Comparison of ENCODE assay signal across 9 cellular contexts in the genomic region with DNA sequence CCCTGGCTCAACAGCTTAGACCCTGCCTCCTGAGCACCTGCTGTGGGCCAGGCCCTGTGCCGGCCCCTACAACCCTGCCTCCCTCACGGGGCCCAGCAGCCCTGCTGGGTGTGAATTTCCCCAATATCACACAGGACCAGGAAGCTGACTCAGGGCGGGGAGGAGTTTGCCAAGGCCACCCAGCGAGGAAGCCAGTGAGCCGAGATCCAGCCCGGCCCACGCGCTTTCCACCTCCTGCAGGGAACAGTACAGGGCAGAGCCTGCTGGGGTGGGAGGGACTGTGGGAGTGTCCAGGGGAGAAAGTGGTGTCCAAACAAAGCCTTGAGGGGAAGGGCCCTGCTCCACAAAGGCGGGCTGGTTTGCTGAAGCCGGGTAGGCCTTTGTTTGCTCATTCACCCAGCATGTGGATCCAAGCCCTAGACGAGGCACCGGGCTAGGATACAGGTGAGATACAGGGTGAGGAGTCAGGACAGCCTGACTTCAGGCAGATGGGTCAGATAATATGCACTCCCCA. TPM values are rescaled to one million over a fixed set of nuclear protein-coding genes. Genes with fewer than 3 reads are reported as not detected.
DNase-seq lines count a peak whose midpoint lies in the region; ATAC-seq and TF ChIP-seq lines count a peak whose summit lies in the region.
"Had no signal": no experiment of that assay in that cellular context is flagged by ENCODE, and none has a peak within 500 bp of the region (broad histone marks: within the 10 kb centered on the region; RNA-seq: fewer than 3 reads in every experiment).

No MANE protein-coding gene starts in this region.

- ATAC-seq in stimulated activated naive CD8-positive, alpha-beta T cell treated with anti-CD3 and anti-CD28 coated beads, Interleukin-15, Interleukin-2, amounts not matched to agents 100 U/mL and 50 U/mL, for 24 hours = peak; percentile 20
- no peak for ATAC-seq in stimulated activated naive CD8-positive, alpha-beta T cell treated with anti-CD3 and anti-CD28 coated beads, Interleukin-15, amount 100 ng/mL, for 72 hours
- no peak for ATAC-seq in GM21447 (IDR thresholded peaks at IDR 0.05; ENCODE audit: unreplicated experiment)
- ATAC-seq in GM21360 (IDR thresholded peaks at IDR 0.05; ENCODE audit: unreplicated experiment) = no peak

- DNase-seq in stimulated activated naive CD8-positive, alpha-beta T cell treated with anti-CD3 and anti-CD28 coated beads, Interleukin-15, Interleukin-2, amounts not matched to agents 100 U/mL and 50 U/mL, for 24 hours = peak; percentile 14
- no peak for DNase-seq in stimulated activated naive CD8-positive, alpha-beta T cell treated with anti-CD3 and anti-CD28 coated beads, Interleukin-15, amount 100 ng/mL, for 72 hours
- DNase-seq in SW 1271 (lab: John Stamatoyannopoulos, UW) = peak; percentile 45 to 86
- DNase-seq in fibroblast of the conjunctiva (ENCODE audit: low read depth) = peak; percentile 80
- DNase-seq in cerebellum (ENCODE audit: low spot score) = no peak

- peaks cover 5% of the 10 kb centered on the region for H3K4me1 Mint-ChIP-seq in stimulated activated naive CD8-positive, alpha-beta T cell treated with anti-CD3 and anti-CD28 coated beads, Interleukin-15, amount 100 ng/mL, for 72 hours

- no peaks in the 10 kb centered on the region for H3K9me3 Mint-ChIP-seq in stimulated activated naive CD8-positive, alpha-beta T cell treated with anti-CD3 and anti-CD28 coated beads, Interleukin-15, amount 100 ng/mL, for 72 hours
- H3K9me3 Mint-ChIP-seq: activated naive CD4-positive, alpha-beta T cell treated with anti-CD3 and anti-CD28 coated beads, Interleukin-2, amount 50 U/mL, for 24 hours had no signal

- H3K27me3 Mint-ChIP-seq in stimulated activated naive CD8-positive, alpha-beta T cell treated with anti-CD3 and anti-CD28 coated beads, Interleukin-15, amount 100 ng/mL, for 72 hours = peaks cover 13% of the 10 kb centered on the region

- no peak for TF ChIP-seq CTCF in neutrophil (IDR thresholded peaks at IDR 0.05)

- H3K9me3 ChIP-seq in neutrophil = no peaks in the 10 kb centered on the region

- peak overlapping the region; percentile 33 for H3K27ac ChIP-seq in neutrophil

- H3K4me3 Mint-ChIP-seq in stimulated activated naive CD8-positive, alpha-beta T cell treated with anti-CD3 and anti-CD28 coated beads, Interleukin-15, amount 100 ng/mL, for 72 hours = no peak overlapping the region
- H3K4me3 Mint-ChIP-seq: activated naive CD4-positive, alpha-beta T cell treated with anti-CD3 and anti-CD28 coated beads, Interleukin-2, amount 50 U/mL, for 24 hours had no signal

- H3K4me3 ChIP-seq in neutrophil (ENCODE audit: low read depth in 1 of 2, low read length in 1 of 2) = no peak overlapping the region

- peak overlapping the region in 1 of 2 donors; percentile 74 for H3K27ac Mint-ChIP-seq in stimulated activated naive CD8-positive, alpha-beta T cell treated with anti-CD3 and anti-CD28 coated beads, Interleukin-15, amount 100 ng/mL, for 72 hours
- H3K27ac Mint-ChIP-seq: activated naive CD4-positive, alpha-beta T cell treated with anti-CD3 and anti-CD28 coated beads, Interleukin-2, amount 50 U/mL, for 24 hours had no signal

- H3K27me3 ChIP-seq in neutrophil = peaks cover 14% of the 10 kb centered on the region

- peaks cover 12% of the 10 kb centered on the region in 2 experiments for H3K4me1 ChIP-seq in neutrophil (ENCODE audit: control insufficient read depth in 1 of 2, insufficient read depth in 1 of 2, low read depth in 1 of 2, low read length in 1 of 2)

- no peaks in the 10 kb centered on the region for H3K36me3 ChIP-seq in neutrophil

RNA-seq across cellular contexts. Expression of gene RPL3, which starts 26.8 kb away (rescaled TPM):
- 983 TPM for total RNA-seq in cerebellum

RNA-seq across cellular contexts. Expression of gene PDGFB, which starts 47.8 kb away (rescaled TPM):
- 6.9 TPM for total RNA-seq in cerebellum

RNA-seq across cellular contexts. Expression of gene SYNGR1, which starts 57.2 kb away (rescaled TPM):
- total RNA-seq in cerebellum = 56.1 TPM

Comparison
In these comparisons a context has a peak if more than half of its experiments do, and no peak if none do; other contexts are left out.
1. DNase-seq: peak in stimulated activated naive CD8-positive, alpha-beta T cell treated with anti-CD3 and anti-CD28 coated beads, Interleukin-15, Interleukin-2, amounts not matched to agents 100 U/mL and 50 U/mL, for 24 hours (single experiment), SW 1271 (2 of 2) and fibroblast of the conjunctiva (single experiment); none in stimulated activated naive CD8-positive, alpha-beta T cell treated with anti-CD3 and anti-CD28 coated beads, Interleukin-15, amount 100 ng/mL, for 72 hours (0 of 2) and cerebellum (single experiment).